ENCODE assay signal across 10 cellular contexts in the genomic region with DNA sequence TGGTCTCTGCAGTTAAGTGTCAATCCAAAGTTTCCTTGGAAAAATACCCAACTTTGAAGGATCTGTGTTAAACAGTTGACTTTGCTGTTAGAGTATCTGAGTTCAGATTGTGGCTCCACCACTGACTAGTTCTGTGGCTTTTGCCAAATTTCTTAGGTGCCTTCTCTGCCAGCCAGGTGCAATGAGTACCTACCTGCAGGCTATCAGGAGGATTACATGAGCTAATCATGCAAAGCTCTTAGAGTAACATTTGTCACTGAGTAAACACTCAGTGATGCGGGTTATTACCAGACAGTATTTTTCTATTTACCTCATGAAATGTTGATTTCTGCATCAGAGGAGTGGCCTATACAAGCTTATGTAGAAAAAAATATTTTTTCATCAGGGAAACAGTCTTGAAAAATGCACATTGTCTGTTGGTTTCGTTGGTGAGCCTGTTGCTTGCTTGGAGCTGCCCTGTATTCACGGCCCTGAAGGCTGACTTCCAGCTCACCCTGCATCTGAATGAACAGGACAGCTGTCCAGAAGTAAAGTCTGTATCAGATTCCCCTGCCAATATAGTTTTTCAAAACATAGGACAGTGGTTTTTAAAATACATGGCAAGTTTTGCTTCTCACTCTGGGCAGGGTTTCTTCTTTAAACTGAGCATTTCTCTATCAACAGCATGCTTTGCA.
DNase-seq lines count a peak whose midpoint lies in the region; ATAC-seq lines count a peak whose summit lies in the region.
"Had no signal": no experiment of that assay in that cellular context is flagged by ENCODE, and none has a peak within 500 bp of the region (broad histone marks: within the 10 kb centered on the region; RNA-seq: fewer than 3 reads in every experiment).

No MANE protein-coding gene starts in this region.

- ATAC-seq in left colon (no peak), GM21723 (IDR thresholded peaks at IDR 0.05; ENCODE audit: unreplicated experiment) (no peak), HG03025 (IDR thresholded peaks at IDR 0.05; ENCODE audit: low FRiP score, unreplicated experiment) (no peak)
- ATAC-seq: stimulated activated effector memory CD8-positive, alpha-beta T cell treated with anti-CD3 and anti-CD28 coated beads, Interleukin-12 subunit alpha, Interleukin-12 subunit beta, amount 100 ng/mL, for 72 hours had no signal

- DNase-seq in COLO668 (lab: John Stamatoyannopoulos, UW; ENCODE audit: unreplicated experiment) (peak; percentile 54), NCI-H1092 (lab: John Stamatoyannopoulos, UW) (peak; percentile 15), astrocyte of the hippocampus (ENCODE audit: low read depth, low spot score) (peak; percentile 20), kidney tubule cell (ENCODE audit: low spot score) (peak; percentile 81), left colon (no peak)
- DNase-seq in activated CD4-positive, alpha-beta T cell treated with anti-CD3 and anti-CD28 coated beads for 48 hours, result no peak
- DNase-seq: mucosa of descending colon had no signal

- intact Hi-C loops in left colon (cut with DNase I, micrococcal nuclease), result no loop called here

Comparison
In these comparisons a context has a peak if more than half of its experiments do, and no peak if none do; other contexts are left out.
1. DNase-seq: peak in COLO668 (single experiment), NCI-H1092 (single experiment), astrocyte of the hippocampus (single experiment) and kidney tubule cell (single experiment); none in activated CD4-positive, alpha-beta T cell treated with anti-CD3 and anti-CD28 coated beads for 48 hours (single experiment) and left colon (0 of 2).